ENCODE assay signal across 17 cellular contexts in genomic region chr7:74225400-74225799, GRCh38. TPM values are rescaled to one million over a fixed set of nuclear protein-coding genes. Genes with fewer than 3 reads are reported as not detected.
"Had no signal": no experiment of that assay in that cellular context is flagged by ENCODE, and none has a peak within 500 bp of the region (broad histone marks: within the 10 kb centered on the region; RNA-seq: fewer than 3 reads in every experiment).

No MANE protein-coding gene starts in this region.

- H3K4me2 ChIP-seq: smooth muscle cell had no signal

- H3K27me3 ChIP-seq: esophagus squamous epithelium, right atrium auricular region, thyroid gland, uterus had no signal

- H3K9me3 ChIP-seq: esophagus squamous epithelium, lower lobe of right lung, right atrium auricular region, thyroid gland, uterus had no signal

- H3K4me3 ChIP-seq: esophagus squamous epithelium, lower lobe of right lung, right atrium auricular region, smooth muscle cell, thyroid gland, uterus had no signal

- H3K36me3 ChIP-seq: uterus had no signal

- H3K4me1 ChIP-seq: esophagus squamous epithelium, right atrium auricular region, thyroid gland, uterus had no signal

- H3K27ac ChIP-seq: esophagus squamous epithelium, right atrium auricular region, thyroid gland, uterus, VCaP had no signal

- ATAC-seq: lower lobe of right lung had no signal

- DNase-seq: activated CD4-positive, alpha-beta T cell treated with anti-CD3 and anti-CD28 coated beads, Interleukin-2, amount 10 ng/mL, durations not matched to agents 7 days and 5 days; activated gamma-delta T cell treated with Interleukin-2 at 50 U/mL for 16 hours; activated naive CD8-positive, alpha-beta T cell treated with anti-CD3 and anti-CD28 coated beads, Interleukin-2, amount 10 ng/mL, durations not matched to agents 7 days and 5 days; activated T-cell treated with anti-CD3 and anti-CD28 coated beads, Interleukin-2, amount 50 U/mL, for 24 hours; anterior cingulate cortex; esophagus squamous epithelium; foreskin fibroblast; glutamatergic neuron; lower lobe of right lung; midbrain; nucleus accumbens; thyroid gland; uterus had no signal

- FAIRE-seq: bronchial epithelial cell had no signal

RNA-seq across cellular contexts. Expression of gene LAT2, which starts 15.6 kb away (rescaled TPM):
- total RNA-seq: smooth muscle cell had no signal
- polyA plus RNA-seq: smooth muscle cell had no signal
